In genomic region chr7:94145602-94146001, GRCh38 we compare ENCODE assay signal across 1 cellular context.
TF ChIP-seq lines count a peak whose summit lies in the region.

No MANE protein-coding gene starts in this region.

TF ChIP-seq in GM23338, 12 proteins besides CTCF, POLR2A, EP300 and RAD21 (continued from another document):
- no peak for TF ChIP-seq ZNF462 (CRISPR knock-in tag; IDR thresholded peaks at IDR 0.05)
- TF ChIP-seq JUNB (IDR thresholded peaks at IDR 0.05; ENCODE audit: unreplicated experiment) = no peak
- TF ChIP-seq CREB1 (CRISPR knock-in tag; IDR thresholded peaks at IDR 0.05; ENCODE audit: low read depth) = no peak
- TF ChIP-seq REST (IDR thresholded peaks at IDR 0.05; ENCODE audit: unreplicated experiment) = no peak
- TF ChIP-seq STAT1 (IDR thresholded peaks at IDR 0.05; ENCODE audit: unreplicated experiment) = no peak
- no peak for TF ChIP-seq EZH2 (IDR thresholded peaks at IDR 0.05; ENCODE audit: low read depth, unreplicated experiment)
- TF ChIP-seq POLR2AphosphoS5 (IDR thresholded peaks at IDR 0.05; ENCODE audit: low read depth) = no peak
